2 cellular contexts compared by ENCODE assay signal in genomic region chr2:3581367-3582262, GRCh38.
TF ChIP-seq lines count a peak whose summit lies in the region.

No MANE protein-coding gene starts in this region.

TF ChIP-seq in HepG2, 621 proteins besides CTCF, POLR2A, EP300 and RAD21 (continues in another document):
- no peak for TF ChIP-seq NONO (IDR thresholded peaks at IDR 0.05)
- TF ChIP-seq NONO (CRISPR knock-in tag; conservative IDR thresholded peaks at IDR 0.05): 0 out of 2 replicates have a peak, but pooled peaks have one; percentile 42
- no peak for TF ChIP-seq RBM39 (IDR thresholded peaks at IDR 0.05; ENCODE audit: low read depth, low read length, poor library complexity, severe bottlenecking)
- peak; percentile 47 for TF ChIP-seq ZBTB38 (CRISPR knock-in tag; IDR thresholded peaks at IDR 0.05)
- peak; percentile 83 for TF ChIP-seq ZBTB33 (CRISPR knock-in tag; IDR thresholded peaks at IDR 0.05)
- TF ChIP-seq LCORL (IDR thresholded peaks at IDR 0.05): peak; percentile 96
- no peak for TF ChIP-seq LCORL (CRISPR knock-in tag; IDR thresholded peaks at IDR 0.05)
- TF ChIP-seq ZNF589 (CRISPR knock-in tag; conservative IDR thresholded peaks at IDR 0.05): 0 out of 2 replicates have a peak, but pooled peaks have one; percentile 27
- TF ChIP-seq ZBTB39 (CRISPR knock-in tag; IDR thresholded peaks at IDR 0.05): no peak
- 0 out of 2 replicates have a peak, but pooled peaks have one; percentile 37 for TF ChIP-seq ZNF788 (CRISPR knock-in tag; IDR thresholded peaks at IDR 0.05; ENCODE audit: borderline replicate concordance)
- TF ChIP-seq RFX1 (IDR thresholded peaks at IDR 0.05): no peak
- TF ChIP-seq ZBTB4 (CRISPR knock-in tag; IDR thresholded peaks at IDR 0.05; ENCODE audit: borderline replicate concordance): peak; percentile 25; the same call in 1 of the 2 replicates
- TF ChIP-seq NFIB (CRISPR knock-in tag; IDR thresholded peaks at IDR 0.05; ENCODE audit: borderline replicate concordance): no peak
- TF ChIP-seq NFIC (IDR thresholded peaks at IDR 0.05; ENCODE audit: low read length): peak; percentile 39; the same call in 1 of the 2 replicates
- TF ChIP-seq MBD4 (IDR thresholded peaks at IDR 0.05; ENCODE audit: borderline replicate concordance, low read length): peak; percentile 50
- TF ChIP-seq PCBP2 (optimal IDR thresholded peaks at IDR 0.05; ENCODE audit: low read depth, low read length, poor library complexity, severe bottlenecking): no peak
- 0 out of 2 replicates have a peak, but pooled peaks have one; percentile 39 for TF ChIP-seq REL (CRISPR knock-in tag; conservative IDR thresholded peaks at IDR 0.05)
- peak; percentile 32 for TF ChIP-seq XRCC5 (optimal IDR thresholded peaks at IDR 0.05; ENCODE audit: low read length)
- TF ChIP-seq BORCS8-MEF2B (CRISPR knock-in tag; IDR thresholded peaks at IDR 0.05): 0 out of 2 replicates have a peak, but pooled peaks have one; percentile 26
- TF ChIP-seq POLR2AphosphoS5 (IDR thresholded peaks at IDR 0.05; ENCODE audit: low read depth, low read length): peak; percentile 33
- TF ChIP-seq RBFOX2 (IDR thresholded peaks at IDR 0.05; ENCODE audit: low read depth, low read length): peak; percentile 75
- peak; percentile 67; the same call in 1 of the 2 replicates for TF ChIP-seq POLR2G (IDR thresholded peaks at IDR 0.05; ENCODE audit: low read depth, low read length)
- peak; percentile 78 for TF ChIP-seq AGO2 (optimal IDR thresholded peaks at IDR 0.05; ENCODE audit: low read depth, low read length)
- TF ChIP-seq RBM22 (optimal IDR thresholded peaks at IDR 0.05; ENCODE audit: low read length): peak; percentile 90
- TF ChIP-seq KDM2A (CRISPR knock-in tag; IDR thresholded peaks at IDR 0.05; ENCODE audit: borderline replicate concordance, low read depth): peak; percentile 42; the same call in 1 of the 2 replicates
- 0 out of 2 replicates have a peak, but pooled peaks have one; percentile 42 for TF ChIP-seq ZNF598 (CRISPR knock-in tag; IDR thresholded peaks at IDR 0.05; ENCODE audit: borderline replicate concordance)
- peak; percentile 48; the same call in 1 of the 2 replicates for TF ChIP-seq ZNF841 (CRISPR knock-in tag; IDR thresholded peaks at IDR 0.05; ENCODE audit: borderline replicate concordance)

TF ChIP-seq in WTC11, 78 proteins besides CTCF, POLR2A, EP300 and RAD21:
- TF ChIP-seq FOXP4 (CRISPR knock-in tag; IDR thresholded peaks at IDR 0.05) (no peak), OVOL2 (CRISPR knock-in tag; IDR thresholded peaks at IDR 0.05; ENCODE audit: borderline replicate concordance) (no peak), AR (CRISPR knock-in tag; IDR thresholded peaks at IDR 0.05) (peak; percentile 32; the same call in 1 of the 2 replicates), TEAD4 (CRISPR knock-in tag; IDR thresholded peaks at IDR 0.05) (no peak), ZBTB21 (CRISPR knock-in tag; IDR thresholded peaks at IDR 0.05; ENCODE audit: borderline replicate concordance) (no peak), ZNF416 (CRISPR knock-in tag; IDR thresholded peaks at IDR 0.05) (peak; percentile 46; the same call in 1 of the 2 replicates)
